Comparison of ENCODE assay signal across 3 cellular contexts in genomic region chr16:10559792-10560191, GRCh38. TPM values are rescaled to one million over a fixed set of nuclear protein-coding genes. Genes with fewer than 3 reads are reported as not detected.
"Had no signal": no experiment of that assay in that cellular context is flagged by ENCODE, and none has a peak within 500 bp of the region (broad histone marks: within the 10 kb centered on the region; RNA-seq: fewer than 3 reads in every experiment).

No MANE protein-coding gene starts in this region.

RNA-seq across cellular contexts. Expression of gene EMP2, which starts 20.6 kb away (rescaled TPM):
- total RNA-seq: activated CD8-positive, alpha-beta memory T cell treated with anti-CD3 and anti-CD28 coated beads for 36 hours; T-helper 2 cell treated with Interferon-gamma antibody and Interleukin-4, amounts not matched to agents 100 ng/mL and 5 ng/mL, for 36 hours had no signal
- polyA plus RNA-seq: immature natural killer cell had no signal
